ENCODE assay signal across 16 cellular contexts in the genomic region with DNA sequence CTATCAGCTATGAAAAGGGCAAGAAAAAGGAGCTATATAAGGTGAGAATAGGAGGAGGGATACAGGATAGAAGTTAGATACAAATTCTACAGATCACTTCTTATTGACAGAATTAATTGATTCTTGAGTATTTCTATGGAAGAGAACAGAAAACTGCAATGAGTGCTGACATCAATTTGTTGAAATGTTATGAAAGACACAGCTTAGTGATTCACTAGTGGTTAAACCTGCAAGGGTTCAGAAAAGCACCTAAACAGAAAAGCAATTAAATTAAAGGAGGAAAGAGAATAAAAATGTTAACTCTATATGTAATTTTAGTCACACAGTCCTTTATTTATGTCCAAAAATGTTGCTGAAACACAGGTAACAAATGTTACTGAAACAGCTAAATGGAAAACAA.
"Had no signal": no experiment of that assay in that cellular context is flagged by ENCODE, and none has a peak within 500 bp of the region (broad histone marks: within the 10 kb centered on the region; RNA-seq: fewer than 3 reads in every experiment).

No MANE protein-coding gene starts in this region.

- H3K4me3 ChIP-seq: prostate gland, right lobe of liver, upper lobe of right lung had no signal

- DNase-seq: activated effector memory CD4-positive, alpha-beta T cell treated with Interleukin-2 at 50 U/mL for 16 hours; activated naive CD8-positive, alpha-beta T cell treated with anti-CD3 and anti-CD28 coated beads, Interleukin-2, amount 10 ng/mL, durations not matched to agents 7 days and 5 days; central memory CD4-positive, alpha-beta T cell; effector memory CD8-positive, alpha-beta T cell; erythroblast; immature natural killer cell; natural killer cell; occipital lobe; right lobe of liver; stimulated activated CD4-positive, alpha-beta T cell treated with anti-CD3 and anti-CD28 coated beads, Interleukin-12 subunit alpha, Interleukin-12 subunit beta, amount 100 ng/mL, for 4 hours; stimulated activated naive CD4-positive, alpha-beta T cell treated with Interleukin-2 at 50 U/mL for 16 hours; T-cell; T1000; upper lobe of right lung had no signal

- ATAC-seq: effector memory CD8-positive, alpha-beta T cell; natural killer cell; right lobe of liver; T-cell; upper lobe of right lung had no signal

- H3K27me3 ChIP-seq: right lobe of liver, upper lobe of right lung had no signal

- H3K9me3 ChIP-seq: prostate gland, right lobe of liver, upper lobe of right lung had no signal

- H3K4me1 ChIP-seq: prostate gland, right lobe of liver, upper lobe of right lung had no signal

- H3K36me3 ChIP-seq: prostate gland, right lobe of liver, upper lobe of right lung had no signal

- H3K27ac ChIP-seq: prostate gland, right lobe of liver, upper lobe of right lung, VCaP had no signal
